In genomic region chr1:82813351-82813750, GRCh38 we compare ENCODE assay signal across 30 cellular contexts.
"Had no signal": no experiment of that assay in that cellular context is flagged by ENCODE, and none has a peak within 500 bp of the region (broad histone marks: within the 10 kb centered on the region; RNA-seq: fewer than 3 reads in every experiment).

No MANE protein-coding gene starts in this region.

- H3K27ac ChIP-seq: KMS-11, VCaP had no signal

- H3K27ac Mint-ChIP-seq: activated B cell treated with CpG ODN at 0.5 μM for 24 hours; activated CD4-positive, alpha-beta memory T cell treated with anti-CD3 and anti-CD28 coated beads for 36 hours; activated naive CD4-positive, alpha-beta T cell treated with anti-CD3 and anti-CD28 coated beads for 36 hours; activated naive CD4-positive, alpha-beta T cell treated with anti-CD3 and anti-CD28 coated beads, Interleukin-2, amount 50 U/mL, for 72 hours; activated T-helper 1 cell treated with anti-CD3 and anti-CD28 coated beads, Interleukin-12 subunit alpha, Interleukin-12 subunit beta, Interleukin-2, Interleukin-4 antibody, amounts not matched to agents 30 ng/mL and 10 ng/mL and 1 ng/mL, durations not matched to agents 14 hours and 24 hours and 36 hours; brain had no signal

- H3K4me1 Mint-ChIP-seq: activated B cell treated with CpG ODN at 0.5 μM for 24 hours had no signal

- H3K4me2 ChIP-seq: KMS-11 had no signal

- DNase-seq: activated B cell treated with CpG ODN at 0.5 μM for 24 hours; activated CD4-positive, alpha-beta memory T cell treated with anti-CD3 and anti-CD28 coated beads for 36 hours; activated CD4-positive, alpha-beta T cell treated with anti-CD3 and anti-CD28 coated beads for 4 hours; activated CD4-positive, alpha-beta T cell treated with anti-CD3 and anti-CD28 coated beads, Interleukin-2, amount 50 U/mL, for 1 hour; activated CD4-positive, CD25-positive, alpha-beta regulatory T cell treated with anti-CD3 and anti-CD28 coated beads, Interleukin-2, amount 50 U/mL, for 72 hours; activated CD8-positive, alpha-beta memory T cell treated with anti-CD3 and anti-CD28 coated beads, Interleukin-2, amount 50 U/mL, for 4 hours; activated gamma-delta T cell treated with Interleukin-2 at 50 U/mL for 16 hours; activated naive CD4-positive, alpha-beta T cell treated with anti-CD3 and anti-CD28 coated beads for 36 hours; activated T-cell treated with anti-CD3 and anti-CD28 coated beads for 4 hours; activated T-cell treated with anti-CD3 and anti-CD28 coated beads, Interleukin-2, amount 50 U/mL, for 4 hours; caudate nucleus; MM.1S; MV-4-11; NCI-H1092; NCI-H1436 treated with DMSO at 0.1 percent for 48 hours; NCI-H187 treated with DMSO at 0.1 percent for 48 hours; NCI-H2081; NCI-H2171 treated with DMSO at 0.1 percent for 48 hours; NCI-H2227 treated with DMSO at 0.1 percent for 48 hours; OCI-M1; Right ventricle myocardium superior; SW 1271; T-helper 1 cell; T-helper 2 cell; T-helper 9 cell had no signal

- H3K36me3 Mint-ChIP-seq: activated CD4-positive, alpha-beta memory T cell treated with anti-CD3 and anti-CD28 coated beads for 36 hours; activated naive CD4-positive, alpha-beta T cell treated with anti-CD3 and anti-CD28 coated beads, Interleukin-2, amount 50 U/mL, for 72 hours; brain had no signal

- H3K9me3 Mint-ChIP-seq: activated naive CD4-positive, alpha-beta T cell treated with anti-CD3 and anti-CD28 coated beads for 36 hours; activated naive CD4-positive, alpha-beta T cell treated with anti-CD3 and anti-CD28 coated beads, Interleukin-2, amount 50 U/mL, for 72 hours; activated T-helper 1 cell treated with anti-CD3 and anti-CD28 coated beads, Interleukin-12 subunit alpha, Interleukin-12 subunit beta, Interleukin-2, Interleukin-4 antibody, amounts not matched to agents 30 ng/mL and 10 ng/mL and 1 ng/mL, durations not matched to agents 14 hours and 24 hours and 36 hours had no signal

- H3K27me3 Mint-ChIP-seq: activated B cell treated with CpG ODN at 0.5 μM for 24 hours; activated CD4-positive, alpha-beta memory T cell treated with anti-CD3 and anti-CD28 coated beads for 36 hours had no signal

- H3K9ac ChIP-seq: KMS-11 had no signal

- H3K4me3 Mint-ChIP-seq: activated B cell treated with CpG ODN at 0.5 μM for 24 hours; activated CD4-positive, alpha-beta memory T cell treated with anti-CD3 and anti-CD28 coated beads for 36 hours; activated naive CD4-positive, alpha-beta T cell treated with anti-CD3 and anti-CD28 coated beads for 36 hours; activated T-cell treated with anti-CD3 and anti-CD28 coated beads, Interleukin-2, amount 50 U/mL, for 4 hours; activated T-helper 1 cell treated with anti-CD3 and anti-CD28 coated beads, Interleukin-12 subunit alpha, Interleukin-12 subunit beta, Interleukin-2, Interleukin-4 antibody, amounts not matched to agents 30 ng/mL and 10 ng/mL and 1 ng/mL, durations not matched to agents 14 hours and 24 hours and 36 hours; brain had no signal
